8 cellular contexts compared by ENCODE assay signal in genomic region chr19:2782936-2783780, GRCh38. TPM values are rescaled to one million over a fixed set of nuclear protein-coding genes. Genes with fewer than 3 reads are reported as not detected.
DNase-seq lines count a peak whose midpoint lies in the region; ATAC-seq and TF ChIP-seq lines count a peak whose summit lies in the region.

Gene SGTA (minus strand): TSS chr19:2783273. CDS start chr19:2769068, 14,205 bp downstream.

- H3K4me1 Mint-ChIP-seq in activated T-cell treated with anti-CD3 and anti-CD28 coated beads, Interleukin-2, amount 50 U/mL, for 4 hours (ENCODE audit: low read depth) = peaks cover 48% of the 10 kb centered on the region

- H3K9ac ChIP-seq in mucosa of stomach (ENCODE audit: low read length) = peak within 1 kb of the TSS; percentile 97

- POLR2A ChIA-PET in Panc1 (lab: Charles Lee) = interaction anchor here (0.6 to 0.7 kb wide), 2 partner anchors 92 to 307 kb away, joined by 3 to 6 read pairs; partner anchors contain the start of gene GADD45B

- no peak for TF ChIP-seq CTCF in Panc1 (IDR thresholded peaks at IDR 0.05)

- H3K9me3 Mint-ChIP-seq in activated T-cell treated with anti-CD3 and anti-CD28 coated beads, Interleukin-2, amount 50 U/mL, for 4 hours = no peaks in the 10 kb centered on the region

- peak within 1 kb of the TSS; percentile 93 for H3K27ac ChIP-seq in Panc1 (ENCODE audit: low read length)
- peak within 1 kb of the TSS; percentile 85 to 90 for H3K27ac ChIP-seq in esophagus (ENCODE audit: low read depth in 2 of 2, low read length in 1 of 2)

- H3K4me1 ChIP-seq in Panc1 (ENCODE audit: control insufficient read depth, insufficient read depth, low read length) = peaks cover 12% of the 10 kb centered on the region
- H3K4me1 ChIP-seq in esophagus (ENCODE audit: control insufficient read depth in 2 of 2, insufficient read depth in 2 of 2, low read length in 1 of 2) = peaks cover 2 to 5% of the 10 kb centered on the region in 2 donors
- H3K4me1 ChIP-seq in mucosa of stomach (ENCODE audit: control insufficient read depth, insufficient read depth, low read length) = peaks cover 24% of the 10 kb centered on the region

- no peaks in the 10 kb centered on the region for H3K9me3 ChIP-seq in Panc1 (ENCODE audit: control insufficient read depth, insufficient read depth, low read depth, low read length)
- H3K9me3 ChIP-seq in esophagus (ENCODE audit: control insufficient read depth in 2 of 2, insufficient read depth in 1 of 2, low read depth in 1 of 2, low read length in 1 of 2) = no peaks in the 10 kb centered on the region
- H3K9me3 ChIP-seq in mucosa of stomach (ENCODE audit: control insufficient read depth, low read length) = no peaks in the 10 kb centered on the region

- peaks cover 9% of the 10 kb centered on the region for H3K36me3 Mint-ChIP-seq in activated T-cell treated with anti-CD3 and anti-CD28 coated beads, Interleukin-2, amount 50 U/mL, for 4 hours (ENCODE audit: insufficient read depth)

- CTCF ChIA-PET in Panc1 (lab: Charles Lee) = interaction anchor here (0.6 kb wide), 1 partner anchor 152 kb away, joined by 4 read pairs; no protein-coding TSS in a partner anchor

- H3K36me3 ChIP-seq in Panc1 (ENCODE audit: control insufficient read depth, insufficient read depth, low read length) (peaks cover 9% of the 10 kb centered on the region), esophagus (ENCODE audit: control insufficient read depth in 2 of 2, insufficient read depth in 2 of 2, low read length in 1 of 2) (peaks cover 0 to 5% of the 10 kb centered on the region in 2 donors), mucosa of stomach (ENCODE audit: control insufficient read depth, insufficient read depth, low read length) (no peaks in the 10 kb centered on the region)

- in situ Hi-C loops in Panc1 (cut with HindIII; ENCODE audit: low pct_unique_long_range_greater_than_20kb, low sequenced_read_pairs) = no loop called here

- intact Hi-C loops in Panc1 (cut with micrococcal nuclease; ENCODE audit: unreplicated experiment) = no loop called here

- no TSS peak for BruUV-seq in Panc1 (replicated peaks; lab: Mats Ljungman, UMichigan)

- H3K4me3 Mint-ChIP-seq in activated T-cell treated with anti-CD3 and anti-CD28 coated beads, Interleukin-2, amount 50 U/mL, for 4 hours = peak within 1 kb of the TSS; percentile 91

- H3K27me3 Mint-ChIP-seq in activated T-cell treated with anti-CD3 and anti-CD28 coated beads, Interleukin-2, amount 50 U/mL, for 4 hours (ENCODE audit: low read depth) = no peaks in the 10 kb centered on the region

- ATAC-seq in GM21723 (IDR thresholded peaks at IDR 0.05; ENCODE audit: unreplicated experiment) (peak; percentile 74), Panc1 (peak; percentile 90)
- ATAC-seq in activated T-cell treated with anti-CD3 and anti-CD28 coated beads, Interleukin-2, amount 50 U/mL, for 4 hours = peak; percentile 75 to 78

- H3K27me3 ChIP-seq in Panc1 (ENCODE audit: control insufficient read depth, insufficient read depth, low read length) (no peaks in the 10 kb centered on the region), esophagus (ENCODE audit: control insufficient read depth in 1 of 2, insufficient read depth in 2 of 2, low read length in 2 of 2) (no peaks in the 10 kb centered on the region), mucosa of stomach (ENCODE audit: control insufficient read depth, insufficient read depth, low read length) (no peaks in the 10 kb centered on the region)

- peak within 1 kb of the TSS; percentile 96 to 97 for H3K4me3 ChIP-seq in Panc1 (ENCODE audit: low read depth in 2 of 2, low read length in 2 of 2)
- peak within 1 kb of the TSS; percentile 83 to 92 for H3K4me3 ChIP-seq in esophagus (ENCODE audit: low read depth in 1 of 2, low read length in 2 of 2)
- H3K4me3 ChIP-seq in mucosa of stomach (ENCODE audit: low read length) = peak within 1 kb of the TSS; percentile 99

- WGBS in esophagus, 2 donors = 1% methylated on average over 66 to 68 of the region's 68 CpGs

- DNase-seq in DMS79 treated with DMSO at 0.1 percent for 48 hours (lab: John Stamatoyannopoulos, UW) (peak; percentile 98), KG1 (lab: John Stamatoyannopoulos, UW) (peak; percentile 96), Panc1 (ENCODE audit: low read depth, low spot score) (peak; percentile 97)
- DNase-seq in activated T-cell treated with anti-CD3 and anti-CD28 coated beads, Interleukin-2, amount 50 U/mL, for 4 hours = peak; percentile 95
- peak; percentile 92 to 94 for DNase-seq in stimulated activated CD8-positive, alpha-beta memory T cell treated with anti-CD3 and anti-CD28 coated beads, Interleukin-7, amount 100 ng/mL, for 1 hour (ENCODE audit: low read depth in 2 of 2)

RNA-seq across cellular contexts. Expression of gene SGTA, which starts in this region (rescaled TPM):
- total RNA-seq in Panc1 (2021; ENCODE audit: unreplicated experiment) = 85.7 TPM
- 101 TPM for polyA plus RNA-seq in Panc1 (2012; ENCODE audit: insufficient read length)
- total RNA-seq in activated T-cell treated with anti-CD3 and anti-CD28 coated beads, Interleukin-2, amount 50 U/mL, for 4 hours = 100 to 1,000 TPM in 2 of 3 donors, 10 to 100 TPM in 1; 99.3 to 107 (median 102) TPM
- polyA plus RNA-seq in esophagus = 10 to 100 TPM; 42.5 to 56.1 TPM

Comparison
In these comparisons a context has a peak if more than half of its experiments do, and no peak if none do; other contexts are left out.
1. Peak in every context shown above with its lines: DNase-seq, ATAC-seq, H3K4me3 ChIP-seq and H3K27ac ChIP-seq.